ENCODE assay signal across 13 cellular contexts in genomic region chr9:89177021-89177400, GRCh38. TPM values are rescaled to one million over a fixed set of nuclear protein-coding genes. Genes with fewer than 3 reads are reported as not detected.
DNase-seq lines count a peak whose midpoint lies in the region; ATAC-seq and TF ChIP-seq lines count a peak whose summit lies in the region.
"Had no signal": no experiment of that assay in that cellular context is flagged by ENCODE, and none has a peak within 500 bp of the region (broad histone marks: within the 10 kb centered on the region; RNA-seq: fewer than 3 reads in every experiment).

No MANE protein-coding gene starts in this region.

- H3K27ac Mint-ChIP-seq in endodermal cell: no peak overlapping the region
- H3K27ac Mint-ChIP-seq: CD14-positive monocyte, naive B cell had no signal

- H2BK5ac ChIP-seq in IMR-90 (ENCODE audit: low read depth, low read length, poor library complexity, severe bottlenecking) (peak overlapping the region; percentile 46), mesendoderm (ENCODE audit: low read length) (no peak overlapping the region)

- no peaks in the 10 kb centered on the region for H3K36me3 Mint-ChIP-seq in endodermal cell (ENCODE audit: low read depth)
- H3K36me3 Mint-ChIP-seq: naive B cell had no signal

- no peak for TF ChIP-seq POLR2A in IMR-90 (IDR thresholded peaks at IDR 0.05; ENCODE audit: low read depth, low read length)

- in situ Hi-C loops in IMR-90 (cut with MboI; ENCODE audit: low sequenced_read_pairs): no loop called here

- no CpG with 5 or more reads among the region's 8 CpGs for WGBS in IMR-90 (ENCODE audit: extremely low coverage in 2 of 2, insufficient read length in 1 of 2), 2 experiments
- 6 to 11% methylated on average over 2 to 8 of the region's 8 CpGs for WGBS in endodermal cell (ENCODE audit: insufficient coverage in 1 of 2, insufficient read length in 1 of 2), 2 experiments
- no CpG with 5 or more reads among the region's 8 CpGs for WGBS in mesendoderm (ENCODE audit: extremely low coverage, insufficient coverage, low lambda C conversion rate)

- H3K4me1 ChIP-seq in ACC112 (ENCODE audit: control insufficient read depth, insufficient read depth, low read length, unreplicated experiment) (peaks cover 30% of the 10 kb centered on the region), IMR-90 (ENCODE audit: control insufficient read depth, insufficient read depth, low read length) (peaks cover 11% of the 10 kb centered on the region), endodermal cell (ENCODE audit: control insufficient read depth, insufficient read depth, low read length) (peaks cover 11% of the 10 kb centered on the region), mesendoderm (ENCODE audit: control insufficient read depth, low read depth, low read length) (peaks cover 4% of the 10 kb centered on the region)

- peak overlapping the region in 1 of 2 experiments; percentile 27; a peak in 1 of 4 replicates for H4K8ac ChIP-seq in IMR-90 (ENCODE audit: low read depth in 2 of 2, low read length in 2 of 2)
- no peak overlapping the region for H4K8ac ChIP-seq in mesendoderm (ENCODE audit: low read depth, low read length)

- H3K27me3 ChIP-seq in ACC112 (ENCODE audit: insufficient read depth, low read length) (no peaks in the 10 kb centered on the region), IMR-90 (ENCODE audit: control insufficient read depth, insufficient read depth, low read length) (no peaks in the 10 kb centered on the region), endodermal cell (ENCODE audit: control insufficient read depth, insufficient read depth, low read length, poor library complexity, severe bottlenecking) (peaks cover 38% of the 10 kb centered on the region), mesendoderm (ENCODE audit: insufficient read depth, low read length, poor library complexity) (no peaks in the 10 kb centered on the region)

- peak overlapping the region; percentile 58; the same call in 1 of the 2 replicates for H3K18ac ChIP-seq in IMR-90 (ENCODE audit: low read depth, low read length)
- peak overlapping the region; percentile 23 for H3K18ac ChIP-seq in mesendoderm (ENCODE audit: low read length)

- intact Hi-C loops in IMR-90 (cut with micrococcal nuclease): loop anchor here (1.0 to 10.0 kb wide), 7 partner anchors 98 to 585 kb away; partner anchors contain the start of gene CKS2

- CTCF ChIA-PET in IMR-90 (lab: Yijun Ruan, JAX): no interaction called here

- no TSS peak for BruUV-seq in IMR-90 (replicated peaks; lab: Mats Ljungman, UMichigan)

- peak overlapping the region; percentile 86 for H3K23ac ChIP-seq in IMR-90 (ENCODE audit: low read depth, low read length)
- H3K23ac ChIP-seq in mesendoderm (ENCODE audit: low read length): no peak overlapping the region

- dilution Hi-C loops in IMR-90 (cut with HindIII; ENCODE audit: low sequenced_read_pairs, unreplicated experiment): no loop called here

- H4K5ac ChIP-seq in IMR-90 (ENCODE audit: low read depth, low read length): peak overlapping the region; percentile 67; the same call in 1 of the 2 replicates
- no peak overlapping the region for H4K5ac ChIP-seq in mesendoderm (ENCODE audit: low read length)

- H3K4ac ChIP-seq in IMR-90 (ENCODE audit: low read depth, low read length) (0 out of 2 replicates have a peak overlapping the region, but pooled peaks have one; percentile 24), mesendoderm (ENCODE audit: low read depth, low read length) (no peak overlapping the region)

- H4K20me1 ChIP-seq in IMR-90 (ENCODE audit: insufficient read depth, low read length): peaks cover 11% of the 10 kb centered on the region

- H2BK20ac ChIP-seq in IMR-90 (ENCODE audit: low read depth, low read length): no peak overlapping the region

- H3K79me1 ChIP-seq in IMR-90 (ENCODE audit: low read depth in 1 of 2, low read length in 2 of 2) (peaks cover 19 to 52% of the 10 kb centered on the region in 2 experiments), mesendoderm (ENCODE audit: low read length) (peaks cover 2% of the 10 kb centered on the region)

- peak overlapping the region; percentile 96 for H3K4me2 ChIP-seq in IMR-90 (ENCODE audit: low read depth, low read length)
- peak overlapping the region; percentile 77 for H3K4me2 ChIP-seq in mesendoderm (ENCODE audit: low read length)

- H3K27me3 Mint-ChIP-seq in endodermal cell (ENCODE audit: insufficient read depth): peaks cover 24% of the 10 kb centered on the region

- H3K9ac ChIP-seq in IMR-90 (ENCODE audit: low read depth, low read length) (peak overlapping the region; percentile 93), endodermal cell (ENCODE audit: extremely low read depth, low read length, poor library complexity, severe bottlenecking) (no peak overlapping the region), mesendoderm (ENCODE audit: low read length) (no peak overlapping the region)

- no peaks in the 10 kb centered on the region for H3K9me3 Mint-ChIP-seq in endodermal cell
- H3K9me3 Mint-ChIP-seq: naive B cell had no signal

- H2BK15ac ChIP-seq in IMR-90 (ENCODE audit: low read depth, low read length) (no peak overlapping the region), mesendoderm (replicated peaks; ENCODE audit: low read depth) (no peak overlapping the region)

- peaks cover 12% of the 10 kb centered on the region for H3K9me1 ChIP-seq in IMR-90 (ENCODE audit: insufficient read depth, low read length)

- peak overlapping the region; percentile 49 for H3K4me3 Mint-ChIP-seq in endodermal cell

- peak; percentile 11; the same call in 1 of the 2 replicates for ATAC-seq in IMR-90 (ENCODE audit: low read depth)
- no peak for ATAC-seq in GM18909 (IDR thresholded peaks at IDR 0.05; ENCODE audit: poor library complexity, unreplicated experiment)
- ATAC-seq in HG03095 (IDR thresholded peaks at IDR 0.05; ENCODE audit: unreplicated experiment): no peak
- no peak for ATAC-seq in GM18907 (IDR thresholded peaks at IDR 0.05; ENCODE audit: unreplicated experiment)

- H3K27ac ChIP-seq in ACC112 (ENCODE audit: low read depth, low read length) (peak overlapping the region; percentile 9; the same call in 1 of the 2 replicates), IMR-90 (ENCODE audit: insufficient read depth, low read length) (peak overlapping the region; percentile 85), endodermal cell (ENCODE audit: low read depth, low read length) (no peak overlapping the region), mesendoderm (ENCODE audit: low read depth, low read length) (no peak overlapping the region)
- H3K27ac ChIP-seq: epithelial cell of prostate had no signal

- peak overlapping the region; percentile 83 for H3K4me3 ChIP-seq in ACC112 (ENCODE audit: low read depth, low read length)
- H3K4me3 ChIP-seq in IMR-90 (ENCODE audit: insufficient read depth, low read depth, low read length): peak overlapping the region; percentile 87
- H3K4me3 ChIP-seq in endodermal cell (ENCODE audit: low read length): peak overlapping the region; percentile 81
- H3K4me3 ChIP-seq in mesendoderm (ENCODE audit: low read length): no peak overlapping the region

- H3K14ac ChIP-seq in IMR-90 (replicated peaks; ENCODE audit: low read depth, low read length): peak overlapping the region; percentile 20

- H2AFZ ChIP-seq in ACC112 (ENCODE audit: low read length, unreplicated experiment) (peak overlapping the region; percentile 72), IMR-90 (replicated peaks; ENCODE audit: low read length, poor library complexity) (peak overlapping the region; percentile 80)

- TF ChIP-seq CTCF in IMR-90 (conservative IDR thresholded peaks at IDR 0.05; ENCODE audit: low read depth, low read length) (0 out of 2 replicates have a peak, but pooled peaks have one; percentile 1), endodermal cell (conservative IDR thresholded peaks at IDR 0.05) (no peak)

- H3K9me3 ChIP-seq in IMR-90 (ENCODE audit: control insufficient read depth, insufficient read depth, low read length): no peaks in the 10 kb centered on the region
- no peaks in the 10 kb centered on the region for H3K9me3 ChIP-seq in endodermal cell (ENCODE audit: control insufficient read depth, low read length)

- TF ChIP-seq RAD21 in IMR-90 (IDR thresholded peaks at IDR 0.05; ENCODE audit: low read length): peak; percentile 2; the same call in 1 of the 2 replicates

- H2AK5ac ChIP-seq in IMR-90 (ENCODE audit: low read depth, low read length) (no peak overlapping the region), mesendoderm (ENCODE audit: low read length) (no peak overlapping the region)

- H3K79me2 ChIP-seq in ACC112 (ENCODE audit: control insufficient read depth, insufficient read depth, low read length, unreplicated experiment) (peaks cover 54% of the 10 kb centered on the region), mesendoderm (ENCODE audit: control insufficient read depth, insufficient read depth, low read length) (peaks cover 2% of the 10 kb centered on the region)

- H3K56ac ChIP-seq in IMR-90 (ENCODE audit: extremely low read depth, insufficient read depth, low read length): peak overlapping the region; percentile 36; the same call in 1 of the 2 replicates
- H3K56ac ChIP-seq in mesendoderm (ENCODE audit: low read length): no peak overlapping the region

- H3K36me3 ChIP-seq in ACC112 (ENCODE audit: insufficient read depth, low read length) (no peaks in the 10 kb centered on the region), IMR-90 (ENCODE audit: control insufficient read depth, insufficient read depth, low read length) (no peaks in the 10 kb centered on the region; the same call in 1 of the 2 replicates), endodermal cell (ENCODE audit: control insufficient read depth, insufficient read depth, low read length) (no peaks in the 10 kb centered on the region), mesendoderm (ENCODE audit: control insufficient read depth, insufficient read depth, low read length) (no peaks in the 10 kb centered on the region)

- peaks cover 31% of the 10 kb centered on the region for H3K4me1 Mint-ChIP-seq in endodermal cell

- H4K91ac ChIP-seq in IMR-90 (ENCODE audit: insufficient read depth, low read depth, low read length): peak overlapping the region; percentile 60

- peak overlapping the region; percentile 86 for H2AK9ac ChIP-seq in IMR-90 (replicated peaks; ENCODE audit: low read depth, low read length, poor library complexity)

- H2BK120ac ChIP-seq in IMR-90 (ENCODE audit: low read depth, low read length): 0 out of 2 replicates have a peak overlapping the region, but pooled peaks have one; percentile 21
- no peak overlapping the region for H2BK120ac ChIP-seq in mesendoderm (ENCODE audit: low read depth, low read length)

- POLR2A ChIA-PET in IMR-90 (lab: Charles Lee; ENCODE audit: unreplicated experiment): no interaction called here

- DNase-seq in IMR-90: peak; percentile 58
- DNase-seq in endodermal cell: peak; percentile 61
- peak; percentile 54 for DNase-seq in mesendoderm
- DNase-seq in NCI-H2081 treated with DMSO at 0.1 percent for 48 hours (lab: John Stamatoyannopoulos, UW): no peak
- DNase-seq: activated CD4-positive, CD25-positive, alpha-beta regulatory T cell; activated naive CD4-positive, alpha-beta T cell; naive B cell had no signal

RNA-seq across cellular contexts. Expression of gene SHC3, which starts 1.6 kb away (rescaled TPM):
- total RNA-seq in IMR-90 (2012; rRNA removed) (13.3 and 13.9 TPM in 2 replicates), endodermal cell (1 to 10 TPM in 1 of 2 donors, under 1 TPM in 1; 0.95 to 1.3 TPM)
- 4.5 and 5.9 TPM in 2 replicates for polyA plus RNA-seq in IMR-90 (2012; rRNA removed)
- 2.0 and 2.7 TPM in 2 replicates for polyA plus RNA-seq in IMR-90 (2012; cell fraction: cytosol; rRNA removed)
- 7.7 and 10.1 TPM in 2 replicates for polyA plus RNA-seq in IMR-90 (2012; cell fraction: nucleus; rRNA removed; ENCODE audit: low replicate concordance)
- polyA plus RNA-seq in endodermal cell (2013, experiment 1 of 2): 11.0 TPM
- polyA plus RNA-seq in endodermal cell (2013, experiment 2 of 2): 10.4 TPM
- polyA plus RNA-seq in mesendoderm (2013, experiment 1 of 2): 1.7 TPM
- polyA plus RNA-seq in mesendoderm (2013, experiment 2 of 2): 1.9 TPM
- polyA plus RNA-seq: CD14-positive monocyte had no signal

Comparison
In these comparisons a context has a peak if more than half of its experiments do, and no peak if none do; other contexts are left out.
1. H3K27ac ChIP-seq: peak in ACC112 (single experiment) and IMR-90 (single experiment); none in endodermal cell (single experiment) and mesendoderm (single experiment).